ENCODE assay signal across 2 cellular contexts in the genomic region with DNA sequence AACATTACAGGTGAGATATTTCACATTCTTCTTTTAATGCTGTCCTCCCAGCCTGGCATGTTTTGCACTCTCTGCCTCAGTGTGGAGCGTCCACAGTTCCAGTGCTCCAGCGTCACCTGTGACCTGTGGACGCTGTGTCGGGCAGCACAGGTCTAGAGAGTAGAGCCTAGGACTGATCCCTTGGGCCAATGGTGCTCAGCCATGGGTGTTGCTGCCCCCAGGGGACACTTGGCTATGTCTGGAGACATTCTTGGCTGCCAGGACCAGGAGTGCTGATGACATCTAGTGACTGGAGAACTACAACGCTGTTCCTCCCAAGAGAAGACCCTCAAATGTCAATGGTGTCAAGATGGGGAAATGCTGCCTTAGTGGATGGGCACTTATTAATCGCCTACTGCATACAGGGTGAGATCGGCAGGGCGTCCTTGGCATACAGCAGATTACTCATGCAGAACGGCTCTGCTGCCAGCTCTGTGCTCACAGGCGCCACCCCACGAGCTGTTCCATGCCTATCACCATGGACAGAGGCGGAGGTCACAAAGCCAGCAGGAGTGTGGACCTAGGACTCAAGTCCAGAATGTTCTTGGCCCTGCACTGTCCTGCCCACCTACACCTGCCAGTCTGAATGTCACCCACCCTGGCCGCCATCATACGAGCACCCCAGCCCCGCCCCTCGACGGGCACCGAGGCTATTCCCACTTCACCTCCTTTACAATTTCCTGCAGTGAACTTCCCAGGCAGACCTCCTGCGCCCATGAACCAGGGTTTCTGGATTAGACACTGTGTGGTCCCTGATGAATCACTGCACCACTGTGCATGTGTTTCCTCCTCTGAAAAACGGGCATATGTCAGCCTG.
A peak's percentile ranks its signal among the peaks of the same experiment; 100 is the strongest.
TF ChIP-seq lines count a peak whose summit lies in the region.

No MANE protein-coding gene starts in this region.

TF ChIP-seq in SK-N-SH, 30 proteins besides CTCF, POLR2A, EP300 and RAD21:
- TF ChIP-seq, protein P1, sequence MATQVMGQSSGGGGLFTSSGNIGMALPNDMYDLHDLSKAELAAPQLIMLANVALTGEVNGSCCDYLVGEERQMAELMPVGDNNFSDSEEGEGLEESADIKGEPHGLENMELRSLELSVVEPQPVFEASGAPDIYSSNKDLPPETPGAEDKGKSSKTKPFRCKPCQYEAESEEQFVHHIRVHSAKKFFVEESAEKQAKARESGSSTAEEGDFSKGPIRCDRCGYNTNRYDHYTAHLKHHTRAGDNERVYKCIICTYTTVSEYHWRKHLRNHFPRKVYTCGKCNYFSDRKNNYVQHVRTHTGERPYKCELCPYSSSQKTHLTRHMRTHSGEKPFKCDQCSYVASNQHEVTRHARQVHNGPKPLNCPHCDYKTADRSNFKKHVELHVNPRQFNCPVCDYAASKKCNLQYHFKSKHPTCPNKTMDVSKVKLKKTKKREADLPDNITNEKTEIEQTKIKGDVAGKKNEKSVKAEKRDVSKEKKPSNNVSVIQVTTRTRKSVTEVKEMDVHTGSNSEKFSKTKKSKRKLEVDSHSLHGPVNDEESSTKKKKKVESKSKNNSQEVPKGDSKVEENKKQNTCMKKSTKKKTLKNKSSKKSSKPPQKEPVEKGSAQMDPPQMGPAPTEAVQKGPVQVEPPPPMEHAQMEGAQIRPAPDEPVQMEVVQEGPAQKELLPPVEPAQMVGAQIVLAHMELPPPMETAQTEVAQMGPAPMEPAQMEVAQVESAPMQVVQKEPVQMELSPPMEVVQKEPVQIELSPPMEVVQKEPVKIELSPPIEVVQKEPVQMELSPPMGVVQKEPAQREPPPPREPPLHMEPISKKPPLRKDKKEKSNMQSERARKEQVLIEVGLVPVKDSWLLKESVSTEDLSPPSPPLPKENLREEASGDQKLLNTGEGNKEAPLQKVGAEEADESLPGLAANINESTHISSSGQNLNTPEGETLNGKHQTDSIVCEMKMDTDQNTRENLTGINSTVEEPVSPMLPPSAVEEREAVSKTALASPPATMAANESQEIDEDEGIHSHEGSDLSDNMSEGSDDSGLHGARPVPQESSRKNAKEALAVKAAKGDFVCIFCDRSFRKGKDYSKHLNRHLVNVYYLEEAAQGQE (IDR thresholded peaks at IDR 0.05; ENCODE audit: low read depth, low read length) = peak; percentile 81; the same call in 1 of the 2 replicates
- TF ChIP-seq YY1 (IDR thresholded peaks at IDR 0.05; ENCODE audit: low read depth) = no peak

TF ChIP-seq in WTC11, 78 proteins besides CTCF, POLR2A, EP300 and RAD21 (continued from another document):
- TF ChIP-seq, protein P2, sequence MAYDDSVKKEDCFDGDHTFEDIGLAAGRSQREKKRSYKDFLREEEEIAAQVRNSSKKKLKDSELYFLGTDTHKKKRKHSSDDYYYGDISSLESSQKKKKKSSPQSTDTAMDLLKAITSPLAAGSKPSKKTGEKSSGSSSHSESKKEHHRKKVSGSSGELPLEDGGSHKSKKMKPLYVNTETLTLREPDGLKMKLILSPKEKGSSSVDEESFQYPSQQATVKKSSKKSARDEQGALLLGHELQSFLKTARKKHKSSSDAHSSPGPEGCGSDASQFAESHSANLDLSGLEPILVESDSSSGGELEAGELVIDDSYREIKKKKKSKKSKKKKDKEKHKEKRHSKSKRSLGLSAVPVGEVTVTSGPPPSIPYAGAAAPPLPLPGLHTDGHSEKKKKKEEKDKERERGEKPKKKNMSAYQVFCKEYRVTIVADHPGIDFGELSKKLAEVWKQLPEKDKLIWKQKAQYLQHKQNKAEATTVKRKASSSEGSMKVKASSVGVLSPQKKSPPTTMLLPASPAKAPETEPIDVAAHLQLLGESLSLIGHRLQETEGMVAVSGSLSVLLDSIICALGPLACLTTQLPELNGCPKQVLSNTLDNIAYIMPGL (CRISPR knock-in tag; IDR thresholded peaks at IDR 0.05) = 0 out of 2 replicates have a peak, but pooled peaks have one; percentile 30
- TF ChIP-seq, protein P3, sequence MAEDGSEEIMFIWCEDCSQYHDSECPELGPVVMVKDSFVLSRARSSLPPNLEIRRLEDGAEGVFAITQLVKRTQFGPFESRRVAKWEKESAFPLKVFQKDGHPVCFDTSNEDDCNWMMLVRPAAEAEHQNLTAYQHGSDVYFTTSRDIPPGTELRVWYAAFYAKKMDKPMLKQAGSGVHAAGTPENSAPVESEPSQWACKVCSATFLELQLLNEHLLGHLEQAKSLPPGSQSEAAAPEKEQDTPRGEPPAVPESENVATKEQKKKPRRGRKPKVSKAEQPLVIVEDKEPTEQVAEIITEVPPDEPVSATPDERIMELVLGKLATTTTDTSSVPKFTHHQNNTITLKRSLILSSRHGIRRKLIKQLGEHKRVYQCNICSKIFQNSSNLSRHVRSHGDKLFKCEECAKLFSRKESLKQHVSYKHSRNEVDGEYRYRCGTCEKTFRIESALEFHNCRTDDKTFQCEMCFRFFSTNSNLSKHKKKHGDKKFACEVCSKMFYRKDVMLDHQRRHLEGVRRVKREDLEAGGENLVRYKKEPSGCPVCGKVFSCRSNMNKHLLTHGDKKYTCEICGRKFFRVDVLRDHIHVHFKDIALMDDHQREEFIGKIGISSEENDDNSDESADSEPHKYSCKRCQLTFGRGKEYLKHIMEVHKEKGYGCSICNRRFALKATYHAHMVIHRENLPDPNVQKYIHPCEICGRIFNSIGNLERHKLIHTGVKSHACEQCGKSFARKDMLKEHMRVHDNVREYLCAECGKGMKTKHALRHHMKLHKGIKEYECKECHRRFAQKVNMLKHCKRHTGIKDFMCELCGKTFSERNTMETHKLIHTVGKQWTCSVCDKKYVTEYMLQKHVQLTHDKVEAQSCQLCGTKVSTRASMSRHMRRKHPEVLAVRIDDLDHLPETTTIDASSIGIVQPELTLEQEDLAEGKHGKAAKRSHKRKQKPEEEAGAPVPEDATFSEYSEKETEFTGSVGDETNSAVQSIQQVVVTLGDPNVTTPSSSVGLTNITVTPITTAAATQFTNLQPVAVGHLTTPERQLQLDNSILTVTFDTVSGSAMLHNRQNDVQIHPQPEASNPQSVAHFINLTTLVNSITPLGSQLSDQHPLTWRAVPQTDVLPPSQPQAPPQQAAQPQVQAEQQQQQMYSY (CRISPR knock-in tag; IDR thresholded peaks at IDR 0.05) = no peak
- peak; percentile 46; the same call in 1 of the 2 replicates for TF ChIP-seq FOXP1 (CRISPR knock-in tag; IDR thresholded peaks at IDR 0.05; ENCODE audit: borderline replicate concordance)
- no peak for TF ChIP-seq JAZF1 (CRISPR knock-in tag; IDR thresholded peaks at IDR 0.05)
- TF ChIP-seq OVOL2 (CRISPR knock-in tag; IDR thresholded peaks at IDR 0.05; ENCODE audit: borderline replicate concordance) = no peak
- TF ChIP-seq, protein P4, sequence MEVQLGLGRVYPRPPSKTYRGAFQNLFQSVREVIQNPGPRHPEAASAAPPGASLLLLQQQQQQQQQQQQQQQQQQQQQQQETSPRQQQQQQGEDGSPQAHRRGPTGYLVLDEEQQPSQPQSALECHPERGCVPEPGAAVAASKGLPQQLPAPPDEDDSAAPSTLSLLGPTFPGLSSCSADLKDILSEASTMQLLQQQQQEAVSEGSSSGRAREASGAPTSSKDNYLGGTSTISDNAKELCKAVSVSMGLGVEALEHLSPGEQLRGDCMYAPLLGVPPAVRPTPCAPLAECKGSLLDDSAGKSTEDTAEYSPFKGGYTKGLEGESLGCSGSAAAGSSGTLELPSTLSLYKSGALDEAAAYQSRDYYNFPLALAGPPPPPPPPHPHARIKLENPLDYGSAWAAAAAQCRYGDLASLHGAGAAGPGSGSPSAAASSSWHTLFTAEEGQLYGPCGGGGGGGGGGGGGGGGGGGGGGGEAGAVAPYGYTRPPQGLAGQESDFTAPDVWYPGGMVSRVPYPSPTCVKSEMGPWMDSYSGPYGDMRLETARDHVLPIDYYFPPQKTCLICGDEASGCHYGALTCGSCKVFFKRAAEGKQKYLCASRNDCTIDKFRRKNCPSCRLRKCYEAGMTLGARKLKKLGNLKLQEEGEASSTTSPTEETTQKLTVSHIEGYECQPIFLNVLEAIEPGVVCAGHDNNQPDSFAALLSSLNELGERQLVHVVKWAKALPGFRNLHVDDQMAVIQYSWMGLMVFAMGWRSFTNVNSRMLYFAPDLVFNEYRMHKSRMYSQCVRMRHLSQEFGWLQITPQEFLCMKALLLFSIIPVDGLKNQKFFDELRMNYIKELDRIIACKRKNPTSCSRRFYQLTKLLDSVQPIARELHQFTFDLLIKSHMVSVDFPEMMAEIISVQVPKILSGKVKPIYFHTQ (CRISPR knock-in tag; IDR thresholded peaks at IDR 0.05) = no peak
- TF ChIP-seq, protein P5, sequence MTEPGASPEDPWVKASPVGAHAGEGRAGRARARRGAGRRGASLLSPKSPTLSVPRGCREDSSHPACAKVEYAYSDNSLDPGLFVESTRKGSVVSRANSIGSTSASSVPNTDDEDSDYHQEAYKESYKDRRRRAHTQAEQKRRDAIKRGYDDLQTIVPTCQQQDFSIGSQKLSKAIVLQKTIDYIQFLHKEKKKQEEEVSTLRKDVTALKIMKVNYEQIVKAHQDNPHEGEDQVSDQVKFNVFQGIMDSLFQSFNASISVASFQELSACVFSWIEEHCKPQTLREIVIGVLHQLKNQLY (CRISPR knock-in tag; IDR thresholded peaks at IDR 0.05) = no peak
